7 cellular contexts compared by ENCODE assay signal in genomic region chr4:75514949-75515612, GRCh38. TPM values are rescaled to one million over a fixed set of nuclear protein-coding genes. Genes with fewer than 3 reads are reported as not detected.
DNase-seq lines count a peak whose midpoint lies in the region; ATAC-seq, FAIRE-seq and TF ChIP-seq lines count a peak whose summit lies in the region.

No MANE protein-coding gene starts in this region.

- no peaks in the 10 kb centered on the region for H3K9me1 ChIP-seq in endothelial cell of umbilical vein (replicated peaks; ENCODE audit: control insufficient read depth, extremely low read depth, insufficient read depth, low read length)

- H3K9ac ChIP-seq in endothelial cell of umbilical vein (replicated peaks; ENCODE audit: extremely low read depth, insufficient read depth, low read length), result peak overlapping the region; percentile 96

- POLR2A ChIA-PET in endothelial cell of umbilical vein (lab: Charles Lee), result no interaction called here

- no peaks in the 10 kb centered on the region for H3K27me3 ChIP-seq in HAP-1 (ENCODE audit: low read depth)
- no peaks in the 10 kb centered on the region for H3K27me3 ChIP-seq in SJCRH30
- H3K27me3 ChIP-seq in endothelial cell of umbilical vein (ENCODE audit: control insufficient read depth in 2 of 2, insufficient read depth in 2 of 2, low read length in 2 of 2), result no peaks in the 10 kb centered on the region
- no peaks in the 10 kb centered on the region for H3K27me3 ChIP-seq in neutrophil

- H3K36me3 ChIP-seq in HAP-1 (replicated peaks), result peaks cover 33% of the 10 kb centered on the region
- H3K36me3 ChIP-seq in SJCRH30, result peaks cover 25% of the 10 kb centered on the region
- no peaks in the 10 kb centered on the region for H3K36me3 ChIP-seq in endothelial cell of umbilical vein (ENCODE audit: control insufficient read depth in 2 of 2, extremely low read depth in 1 of 2, insufficient read depth in 2 of 2, low read length in 2 of 2)
- H3K36me3 ChIP-seq in neutrophil, result peaks cover 24% of the 10 kb centered on the region

- H2AFZ ChIP-seq in endothelial cell of umbilical vein (ENCODE audit: low read depth, low read length), result peak overlapping the region; percentile 13

- no peaks in the 10 kb centered on the region for H3K9me3 ChIP-seq in HAP-1
- H3K9me3 ChIP-seq in SJCRH30 (replicated peaks), result no peaks in the 10 kb centered on the region
- no peaks in the 10 kb centered on the region for H3K9me3 ChIP-seq in endothelial cell of umbilical vein (replicated peaks; ENCODE audit: control insufficient read depth, insufficient read depth, low read length)
- H3K9me3 ChIP-seq in neutrophil, result no peaks in the 10 kb centered on the region

- H3K4me2 ChIP-seq in endothelial cell of umbilical vein (ENCODE audit: insufficient read depth, low read length), result peak overlapping the region; percentile 89

- intact Hi-C loops in endothelial cell of umbilical vein (cut with micrococcal nuclease), result loop anchor here (1.0 to 10.0 kb wide), 3 partner anchors 158 to 890 kb away; partner anchors contain the start of genes G3BP2 and USO1

- ATAC-seq in GM21381 (IDR thresholded peaks at IDR 0.05; ENCODE audit: unreplicated experiment), result no peak

- TF ChIP-seq POLR2A in endothelial cell of umbilical vein (IDR thresholded peaks at IDR 0.05; ENCODE audit: low read depth, low read length), result no peak

- in situ Hi-C loops in HAP-1 (cut with MboI; ENCODE audit: low sequenced_read_pairs), result no loop called here

- FAIRE-seq in endothelial cell of umbilical vein (lab: Jason Lieb, UNC), result no peak

- dilution Hi-C loops in endothelial cell of umbilical vein (cut with MboI; ENCODE audit: extremely low pct_ligation_motif_present, low sequenced_read_pairs), result no loop called here

- DNase-seq in HAP-1 (ENCODE audit: low spot score in 2 of 2), result no peak
- DNase-seq in SJCRH30, result no peak
- DNase-seq in endothelial cell of umbilical vein (ENCODE audit: low read depth, low spot score), result no peak
- no peak for DNase-seq in pons (ENCODE audit: low spot score)

- CTCF ChIA-PET in endothelial cell of umbilical vein (lab: Charles Lee), result interaction anchor here (1.3 kb wide), 2 partner anchors 10 to 25 kb away, joined by 3 to 5 read pairs; no protein-coding TSS in a partner anchor

- H3K4me3 ChIP-seq in GM12875 (ENCODE audit: low read depth, low read length), result peak overlapping the region; percentile 91
- H3K4me3 ChIP-seq in HAP-1, result peak overlapping the region; percentile 91
- peak overlapping the region; percentile 88 for H3K4me3 ChIP-seq in SJCRH30
- H3K4me3 ChIP-seq in endothelial cell of umbilical vein (replicated peaks in 1 of 3; ENCODE audit: insufficient read depth in 1 of 3, low read depth in 1 of 3, low read length in 3 of 3), result peak overlapping the region; percentile 19 to 94 (median 81)
- H3K4me3 ChIP-seq in neutrophil (ENCODE audit: low read depth in 1 of 2, low read length in 1 of 2), result peak overlapping the region; percentile 77 to 95

- H4K20me1 ChIP-seq in endothelial cell of umbilical vein (replicated peaks; ENCODE audit: control insufficient read depth, extremely low read depth, insufficient read depth, low read length), result peaks cover 4% of the 10 kb centered on the region

- peaks cover 32% of the 10 kb centered on the region for H3K79me2 ChIP-seq in endothelial cell of umbilical vein (ENCODE audit: control insufficient read depth, insufficient read depth, low read length)

- no TSS peak for BruUV-seq in endothelial cell of umbilical vein (replicated peaks; lab: Mats Ljungman, UMichigan)

- H3K4me1 ChIP-seq in HAP-1 (peaks cover 29% of the 10 kb centered on the region), SJCRH30 (peaks cover 13% of the 10 kb centered on the region; the same call in 1 of the 2 replicates), endothelial cell of umbilical vein (ENCODE audit: control insufficient read depth, extremely low read depth, insufficient read depth, low read length) (peaks cover 35% of the 10 kb centered on the region), neutrophil (ENCODE audit: control insufficient read depth in 1 of 2, insufficient read depth in 1 of 2, low read depth in 1 of 2, low read length in 1 of 2) (peaks cover 47 to 48% of the 10 kb centered on the region in 2 experiments)

- peak overlapping the region; percentile 81 for H3K27ac ChIP-seq in SJCRH30
- H3K27ac ChIP-seq in endothelial cell of umbilical vein (ENCODE audit: insufficient read depth, low read depth, low read length), result peak overlapping the region; percentile 72
- H3K27ac ChIP-seq in neutrophil, result peak overlapping the region; percentile 97

- no peak for TF ChIP-seq CTCF in GM12875 (IDR thresholded peaks at IDR 0.05; ENCODE audit: borderline replicate concordance, insufficient read depth, low read depth, low read length)
- TF ChIP-seq CTCF in endothelial cell of umbilical vein (IDR thresholded peaks at IDR 0.05; ENCODE audit: extremely low read depth in 1 of 2, insufficient read depth in 1 of 2, low read depth in 1 of 2, low read length in 2 of 2), result no peak
- TF ChIP-seq CTCF in neutrophil (IDR thresholded peaks at IDR 0.05), result no peak

TF ChIP-seq in endothelial cell of umbilical vein, 7 proteins besides CTCF, POLR2A, EP300 and RAD21:
- TF ChIP-seq, protein P1, sequence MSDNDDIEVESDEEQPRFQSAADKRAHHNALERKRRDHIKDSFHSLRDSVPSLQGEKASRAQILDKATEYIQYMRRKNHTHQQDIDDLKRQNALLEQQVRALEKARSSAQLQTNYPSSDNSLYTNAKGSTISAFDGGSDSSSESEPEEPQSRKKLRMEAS (IDR thresholded peaks at IDR 0.05; ENCODE audit: insufficient read depth, insufficient read length), result no peak
- TF ChIP-seq GATA2 (IDR thresholded peaks at IDR 0.05; ENCODE audit: insufficient read depth, insufficient read length, low read depth, low read length) (no peak), MYC (IDR thresholded peaks at IDR 0.05; ENCODE audit: low read depth, low read length) (no peak), EZH2 (IDR thresholded peaks at IDR 0.05; ENCODE audit: borderline replicate concordance, low read depth, low read length, severe bottlenecking) (no peak), FOS (IDR thresholded peaks at IDR 0.05; ENCODE audit: borderline replicate concordance, insufficient read depth, low read length) (no peak), JUN (IDR thresholded peaks at IDR 0.05; ENCODE audit: borderline replicate concordance, insufficient read depth, insufficient read length, low read depth) (no peak), POLR2AphosphoS5 (IDR thresholded peaks at IDR 0.05; ENCODE audit: insufficient read depth, low read depth, low read length) (no peak)
TF ChIP-seq in endothelial cell of umbilical vein: peak in this region for 0.

RNA-seq across cellular contexts. Expression of gene THAP6, which starts 0.8 kb away (rescaled TPM):
- 20.3 and 22.1 TPM in 2 replicates for total RNA-seq in SJCRH30 (2014; rRNA removed; shearing (Covaris generic))
- 6.8 and 8.0 TPM in 2 replicates for total RNA-seq in endothelial cell of umbilical vein
- 2.1 and 2.3 TPM in 2 replicates for polyA plus RNA-seq in endothelial cell of umbilical vein
- 2.0 and 2.4 TPM in 2 replicates for polyA plus RNA-seq in endothelial cell of umbilical vein (2011; cell fraction: cytosol; rRNA removed)
- 14.7 and 14.8 TPM in 2 replicates for polyA plus RNA-seq in endothelial cell of umbilical vein (2011; cell fraction: nucleus; rRNA removed)
- 2.2 and 3.8 TPM in 2 replicates for polyA plus RNA-seq in endothelial cell of umbilical vein (2012)
- 3.5 and 4.4 TPM in 2 replicates for polyA minus RNA-seq in endothelial cell of umbilical vein
- polyA minus RNA-seq in endothelial cell of umbilical vein (2011; cell fraction: cytosol; rRNA and poly(A)+ RNA removed), result 7.4 TPM
- polyA minus RNA-seq in endothelial cell of umbilical vein (2011; cell fraction: nucleus; rRNA and poly(A)+ RNA removed), result 16.2 and 20.1 TPM in 2 replicates

RNA-seq across cellular contexts. Expression of gene RCHY1, which starts 0.9 kb away (rescaled TPM):
- total RNA-seq in SJCRH30 (2014; rRNA removed; shearing (Covaris generic)), result 69.7 and 71.5 TPM in 2 replicates
- 29.1 and 30.9 TPM in 2 replicates for total RNA-seq in endothelial cell of umbilical vein
- polyA plus RNA-seq in endothelial cell of umbilical vein, result 13.0 and 21.1 TPM in 2 replicates
- 24.0 and 27.4 TPM in 2 replicates for polyA plus RNA-seq in endothelial cell of umbilical vein (2011; cell fraction: cytosol; rRNA removed)
- 22.5 and 29.7 TPM in 2 replicates for polyA plus RNA-seq in endothelial cell of umbilical vein (2011; cell fraction: nucleus; rRNA removed)
- 35.2 and 53.8 TPM in 2 replicates for polyA plus RNA-seq in endothelial cell of umbilical vein (2012)
- 23.7 and 34.0 TPM in 2 replicates for polyA minus RNA-seq in endothelial cell of umbilical vein
- polyA minus RNA-seq in endothelial cell of umbilical vein (2011; cell fraction: cytosol; rRNA and poly(A)+ RNA removed), result 10.8 TPM
- polyA minus RNA-seq in endothelial cell of umbilical vein (2011; cell fraction: nucleus; rRNA and poly(A)+ RNA removed), result 28.7 and 35.1 TPM in 2 replicates

RNA-seq across cellular contexts. Expression of gene ODAPH, which starts 40.8 kb away (rescaled TPM):
- total RNA-seq in SJCRH30 (2014; rRNA removed; shearing (Covaris generic)), result 0.08 TPM in 1 of 2 replicates, not detected in the other
- not detected in 2 replicates for total RNA-seq in endothelial cell of umbilical vein
- polyA plus RNA-seq in endothelial cell of umbilical vein, result not detected in 2 replicates
- not detected in 2 replicates for polyA plus RNA-seq in endothelial cell of umbilical vein (2011; cell fraction: cytosol; rRNA removed)
- not detected in 2 replicates for polyA plus RNA-seq in endothelial cell of umbilical vein (2011; cell fraction: nucleus; rRNA removed)
- polyA plus RNA-seq in endothelial cell of umbilical vein (2012), result not detected in 2 replicates
- polyA minus RNA-seq in endothelial cell of umbilical vein, result not detected in 2 replicates
- not detected for polyA minus RNA-seq in endothelial cell of umbilical vein (2011; cell fraction: cytosol; rRNA and poly(A)+ RNA removed)
- polyA minus RNA-seq in endothelial cell of umbilical vein (2011; cell fraction: nucleus; rRNA and poly(A)+ RNA removed), result not detected in 2 replicates
